8 cellular contexts compared by ENCODE assay signal in the genomic region with DNA sequence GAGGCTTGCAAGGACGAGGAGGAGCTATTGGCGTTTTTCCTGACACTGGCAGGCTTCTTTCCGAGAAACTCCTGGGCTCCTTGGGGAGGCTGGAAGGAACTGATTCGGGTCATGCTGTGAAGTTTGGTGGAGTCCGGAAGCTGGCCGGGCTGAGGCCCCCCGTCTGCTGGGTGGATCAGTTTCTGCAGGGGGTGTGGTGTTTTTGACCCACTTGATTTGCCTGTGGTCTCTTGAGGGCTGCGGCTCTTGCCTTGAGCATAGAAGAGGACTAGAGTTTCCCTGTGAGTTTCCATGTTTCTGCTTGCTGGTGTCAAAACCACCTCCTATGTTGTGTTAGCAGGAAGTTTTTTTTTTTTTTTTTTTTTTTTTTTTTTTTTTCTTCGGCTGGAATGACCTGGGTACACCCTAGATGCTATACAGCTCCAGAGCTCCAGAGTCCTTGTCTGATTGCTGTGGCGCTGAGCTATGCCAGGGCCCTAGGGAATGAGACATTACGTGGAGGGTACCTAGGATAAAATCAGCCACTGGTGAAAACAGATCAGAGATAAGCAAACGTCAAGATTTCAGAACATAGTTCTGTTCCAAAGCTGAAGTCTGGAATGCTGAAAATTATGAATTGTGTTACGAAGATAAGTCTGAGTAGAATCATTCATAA. TPM values are rescaled to one million over a fixed set of nuclear protein-coding genes. Genes with fewer than 3 reads are reported as not detected.
DNase-seq lines count a peak whose midpoint lies in the region; ATAC-seq and TF ChIP-seq lines count a peak whose summit lies in the region.

No MANE protein-coding gene starts in this region.

- H3K56ac ChIP-seq in IMR-90 (ENCODE audit: extremely low read depth, insufficient read depth, low read length): peak overlapping the region; percentile 51

- H3K27ac ChIP-seq in CD8-positive, alpha-beta memory T cell (ENCODE audit: low read depth, low read length): peak overlapping the region; percentile 99
- H3K27ac ChIP-seq in IMR-90 (ENCODE audit: insufficient read depth, low read length): peak overlapping the region; percentile 85

- BruUV-seq in IMR-90 (replicated peaks; lab: Mats Ljungman, UMichigan): no TSS peak

- ATAC-seq in GM19467 (IDR thresholded peaks at IDR 0.05; ENCODE audit: unreplicated experiment) (peak; percentile 41), IMR-90 (ENCODE audit: low read depth) (peak; percentile 15; the same call in 1 of the 2 replicates), left cardiac atrium (peak; percentile 43 to 52)

- no peak overlapping the region for H3K18ac ChIP-seq in IMR-90 (ENCODE audit: low read depth, low read length)

- intact Hi-C loops in IMR-90 (cut with micrococcal nuclease): no loop called here
- intact Hi-C loops in left cardiac atrium (cut with DNase I): no loop called here

- POLR2A ChIA-PET in CD8-positive, alpha-beta memory T cell (lab: Charles Lee): interaction anchor here (0.6 to 3.2 kb wide), 12 partner anchors 11 to 428 kb away, joined by 3 to 46 read pairs (median 8); a partner anchor contains a TSS
- POLR2A ChIA-PET in IMR-90 (lab: Charles Lee; ENCODE audit: unreplicated experiment): interaction anchor here (0.6 to 1.2 kb wide), 3 partner anchors 9 to 98 kb away, joined by 3 to 9 read pairs (median 3); no protein-coding TSS in a partner anchor

- no peak overlapping the region for H2BK15ac ChIP-seq in IMR-90 (ENCODE audit: low read depth, low read length)

- H3K36me3 ChIP-seq in CD8-positive, alpha-beta memory T cell (ENCODE audit: insufficient read depth, low read length): no peaks in the 10 kb centered on the region
- peaks cover 1% of the 10 kb centered on the region; the same call in 1 of the 2 replicates for H3K36me3 ChIP-seq in IMR-90 (ENCODE audit: control insufficient read depth, insufficient read depth, low read length)

- H3K4me3 ChIP-seq in CD8-positive, alpha-beta memory T cell (ENCODE audit: low read length): peak overlapping the region; percentile 98
- H3K4me3 ChIP-seq in IMR-90 (ENCODE audit: insufficient read depth, low read depth, low read length): peak overlapping the region; percentile 83
- peak overlapping the region; percentile 99 for H3K4me3 ChIP-seq in skeletal muscle cell (ENCODE audit: low read depth, low read length)

- H3K9me1 ChIP-seq in IMR-90 (ENCODE audit: insufficient read depth, low read length): peaks cover 8% of the 10 kb centered on the region; the same call in 1 of the 2 replicates

- no peak for TF ChIP-seq CTCF in IMR-90 (conservative IDR thresholded peaks at IDR 0.05; ENCODE audit: low read depth, low read length)

- dilution Hi-C loops in IMR-90 (cut with HindIII; ENCODE audit: low sequenced_read_pairs, unreplicated experiment): no loop called here

- peak overlapping the region; percentile 83 for H3K14ac ChIP-seq in IMR-90 (replicated peaks; ENCODE audit: low read depth, low read length)

- CTCF ChIA-PET in CD8-positive, alpha-beta memory T cell (lab: Charles Lee): interaction anchor here (0.7 to 11.8 kb wide), 9 partner anchors 12 to 1553 kb away, joined by 3 to 133 read pairs (median 5); no protein-coding TSS in a partner anchor
- CTCF ChIA-PET in IMR-90 (lab: Yijun Ruan, JAX): interaction anchor here (1.5 kb wide), 1 partner anchor 36 kb away, joined by 4 read pairs; no protein-coding TSS in a partner anchor

- no CpG with 5 or more reads among the region's 13 CpGs for WGBS in IMR-90 (ENCODE audit: extremely low coverage in 2 of 2, insufficient read length in 1 of 2), 2 experiments

- no peaks in the 10 kb centered on the region for H3K27me3 ChIP-seq in CD8-positive, alpha-beta memory T cell (ENCODE audit: insufficient read depth, low read length, poor library complexity, severe bottlenecking)
- H3K27me3 ChIP-seq in IMR-90 (ENCODE audit: control insufficient read depth, insufficient read depth, low read length): no peaks in the 10 kb centered on the region

- no peaks in the 10 kb centered on the region for H3K9me3 ChIP-seq in CD8-positive, alpha-beta memory T cell (ENCODE audit: low read length)
- H3K9me3 ChIP-seq in IMR-90 (ENCODE audit: control insufficient read depth, insufficient read depth, low read length): no peaks in the 10 kb centered on the region

- H3K4ac ChIP-seq in IMR-90 (ENCODE audit: low read depth, low read length): peak overlapping the region; percentile 74

- H3K4me1 Mint-ChIP-seq in CD8-positive, alpha-beta memory T cell: peaks cover 54 to 79% (median 72%) of the 10 kb centered on the region in 3 donors
- H3K4me1 Mint-ChIP-seq in activated naive CD8-positive, alpha-beta T cell (ENCODE audit: low read depth): peaks cover 65% of the 10 kb centered on the region

- peak overlapping the region; percentile 97 for H2AK9ac ChIP-seq in IMR-90 (replicated peaks; ENCODE audit: low read depth, low read length, poor library complexity)

- peak overlapping the region; percentile 75 for H4K91ac ChIP-seq in IMR-90 (ENCODE audit: insufficient read depth, low read depth, low read length)

- peak overlapping the region; percentile 99 to 100 (median 100) for H3K27ac Mint-ChIP-seq in CD8-positive, alpha-beta memory T cell
- H3K27ac Mint-ChIP-seq in activated naive CD8-positive, alpha-beta T cell: peak overlapping the region; percentile 99

- H3K79me1 ChIP-seq in IMR-90 (ENCODE audit: low read depth in 1 of 2, low read length in 2 of 2): peaks cover 37 to 59% of the 10 kb centered on the region in 2 experiments

- H3K4me1 ChIP-seq in CD8-positive, alpha-beta memory T cell (ENCODE audit: insufficient read depth, low read length): peaks cover 43% of the 10 kb centered on the region
- peaks cover 6% of the 10 kb centered on the region for H3K4me1 ChIP-seq in IMR-90 (ENCODE audit: control insufficient read depth, insufficient read depth, low read length)

- H2AFZ ChIP-seq in IMR-90 (replicated peaks; ENCODE audit: low read length, poor library complexity): peak overlapping the region; percentile 92

- TF ChIP-seq RAD21 in IMR-90 (IDR thresholded peaks at IDR 0.05; ENCODE audit: low read length): no peak

- peak overlapping the region; percentile 96 to 100 (median 99) for H3K4me3 Mint-ChIP-seq in CD8-positive, alpha-beta memory T cell
- peak overlapping the region; percentile 99 for H3K4me3 Mint-ChIP-seq in activated naive CD8-positive, alpha-beta T cell

- H3K27me3 Mint-ChIP-seq in CD8-positive, alpha-beta memory T cell: no peaks in the 10 kb centered on the region
- no peaks in the 10 kb centered on the region for H3K27me3 Mint-ChIP-seq in activated naive CD8-positive, alpha-beta T cell

- peak overlapping the region; percentile 10 for H4K5ac ChIP-seq in IMR-90 (ENCODE audit: low read depth, low read length)

- H2BK5ac ChIP-seq in IMR-90 (ENCODE audit: low read depth, low read length, poor library complexity, severe bottlenecking): peak overlapping the region; percentile 64

- H3K9me3 Mint-ChIP-seq in CD8-positive, alpha-beta memory T cell: no peaks in the 10 kb centered on the region
- no peaks in the 10 kb centered on the region for H3K9me3 Mint-ChIP-seq in activated naive CD8-positive, alpha-beta T cell (ENCODE audit: low read depth)

- no peak overlapping the region for H2BK120ac ChIP-seq in IMR-90 (ENCODE audit: low read depth, low read length)

- H3K36me3 Mint-ChIP-seq in CD8-positive, alpha-beta memory T cell: peaks cover 0 to 40% (median 3%) of the 10 kb centered on the region in 3 donors
- H3K36me3 Mint-ChIP-seq in activated naive CD8-positive, alpha-beta T cell: no peaks in the 10 kb centered on the region

- peak overlapping the region; percentile 96 for H2AK5ac ChIP-seq in IMR-90 (ENCODE audit: low read depth, low read length)

- peak overlapping the region; percentile 83 for H3K9ac ChIP-seq in IMR-90 (ENCODE audit: low read depth, low read length)

- H4K8ac ChIP-seq in IMR-90 (ENCODE audit: low read depth in 2 of 2, low read length in 2 of 2): peak overlapping the region; percentile 94 to 97

- peak overlapping the region; percentile 41; the same call in 1 of the 2 replicates for H3K23ac ChIP-seq in IMR-90 (ENCODE audit: low read depth, low read length)

- in situ Hi-C loops in IMR-90 (cut with MboI; ENCODE audit: low sequenced_read_pairs): no loop called here

- H4K20me1 ChIP-seq in IMR-90 (ENCODE audit: insufficient read depth, low read length): peaks cover 6% of the 10 kb centered on the region; the same call in 1 of the 2 replicates

- H3K4me2 ChIP-seq in IMR-90 (ENCODE audit: low read depth, low read length): peak overlapping the region; percentile 98

- no peak overlapping the region for H2BK20ac ChIP-seq in IMR-90 (ENCODE audit: low read depth, low read length)

- no peak for TF ChIP-seq POLR2A in IMR-90 (IDR thresholded peaks at IDR 0.05; ENCODE audit: low read depth, low read length)

- DNase-seq in CD8-positive, alpha-beta memory T cell: peak; percentile 54 to 69 (median 63)
- DNase-seq in IMR-90: peak; percentile 7
- no peak for DNase-seq in left cardiac atrium
- DNase-seq in skeletal muscle cell (ENCODE audit: low read depth): peak; percentile 7
- DNase-seq in NCI-H1105 treated with DMSO at 0.1 percent for 48 hours (lab: John Stamatoyannopoulos, UW): no peak
- DNase-seq in NCI-H128 (lab: John Stamatoyannopoulos, UW; ENCODE audit: unreplicated experiment): no peak

TF ChIP-seq in IMR-90, 13 proteins besides CTCF, POLR2A, EP300 and RAD21 (continues in another document):
- no peak for TF ChIP-seq NFE2L2 (IDR thresholded peaks at IDR 0.05; ENCODE audit: low read depth, low read length)
- TF ChIP-seq, protein P1, sequence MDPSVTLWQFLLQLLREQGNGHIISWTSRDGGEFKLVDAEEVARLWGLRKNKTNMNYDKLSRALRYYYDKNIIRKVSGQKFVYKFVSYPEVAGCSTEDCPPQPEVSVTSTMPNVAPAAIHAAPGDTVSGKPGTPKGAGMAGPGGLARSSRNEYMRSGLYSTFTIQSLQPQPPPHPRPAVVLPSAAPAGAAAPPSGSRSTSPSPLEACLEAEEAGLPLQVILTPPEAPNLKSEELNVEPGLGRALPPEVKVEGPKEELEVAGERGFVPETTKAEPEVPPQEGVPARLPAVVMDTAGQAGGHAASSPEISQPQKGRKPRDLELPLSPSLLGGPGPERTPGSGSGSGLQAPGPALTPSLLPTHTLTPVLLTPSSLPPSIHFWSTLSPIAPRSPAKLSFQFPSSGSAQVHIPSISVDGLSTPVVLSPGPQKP (IDR thresholded peaks at IDR 0.05; ENCODE audit: borderline replicate concordance, low read depth, low read length): no peak

RNA-seq across cellular contexts. Expression of a gene that starts 0.7 kb away (rescaled TPM):
- total RNA-seq in CD8-positive, alpha-beta memory T cell: 10 to 100 TPM; 34.0 to 34.8 TPM
- 26.6 TPM for polyA plus RNA-seq in CD8-positive, alpha-beta memory T cell
- 9.0 and 9.4 TPM in 2 replicates for total RNA-seq in IMR-90 (2012; rRNA removed)
- polyA plus RNA-seq in IMR-90 (2012; rRNA removed): 16.7 and 17.3 TPM in 2 replicates
- 18.4 and 23.5 TPM in 2 replicates for polyA plus RNA-seq in IMR-90 (2012; cell fraction: cytosol; rRNA removed)
- polyA plus RNA-seq in IMR-90 (2012; cell fraction: nucleus; rRNA removed; ENCODE audit: low replicate concordance): 14.2 and 18.0 TPM in 2 replicates
- 10 to 100 TPM; 15.8 to 17.4 TPM for total RNA-seq in left cardiac atrium

RNA-seq across cellular contexts. Expression of a gene that starts 25.1 kb away (rescaled TPM):
- total RNA-seq in CD8-positive, alpha-beta memory T cell: 10 to 100 TPM; 64.3 to 64.5 TPM
- polyA plus RNA-seq in CD8-positive, alpha-beta memory T cell: 108 TPM
- total RNA-seq in IMR-90 (2012; rRNA removed): 38.7 and 44.4 TPM in 2 replicates
- 22.8 and 25.3 TPM in 2 replicates for polyA plus RNA-seq in IMR-90 (2012; rRNA removed)
- 14.3 and 18.5 TPM in 2 replicates for polyA plus RNA-seq in IMR-90 (2012; cell fraction: cytosol; rRNA removed)
- 19.5 and 31.2 TPM in 2 replicates for polyA plus RNA-seq in IMR-90 (2012; cell fraction: nucleus; rRNA removed; ENCODE audit: low replicate concordance)
- 10 to 100 TPM; 47.5 to 70.0 TPM for total RNA-seq in left cardiac atrium

Comparison
In these comparisons a context has a peak if more than half of its experiments do, and no peak if none do; other contexts are left out.
1. DNase-seq: peak in CD8-positive, alpha-beta memory T cell (5 of 5), IMR-90 (single experiment) and skeletal muscle cell (single experiment); none in left cardiac atrium (single experiment), NCI-H1105 treated with DMSO at 0.1 percent for 48 hours (single experiment) and NCI-H128 (single experiment).
2. Peak in every context shown above with its lines, with median percentiles within 50 percentile points of each other: H3K4me3 ChIP-seq and ATAC-seq.